Comparison of ENCODE assay signal across 9 cellular contexts in genomic region chr17:19579867-19580565, GRCh38. TPM values are rescaled to one million over a fixed set of nuclear protein-coding genes. Genes with fewer than 3 reads are reported as not detected.
DNase-seq lines count a peak whose midpoint lies in the region; ATAC-seq and TF ChIP-seq lines count a peak whose summit lies in the region.
"Had no signal": no experiment of that assay in that cellular context is flagged by ENCODE, and none has a peak within 500 bp of the region (broad histone marks: within the 10 kb centered on the region; RNA-seq: fewer than 3 reads in every experiment).

No MANE protein-coding gene starts in this region.

- ATAC-seq in RWPE2 (ENCODE audit: low read depth) (peak; percentile 50), gastroesophageal sphincter (peak; percentile 77), HG02884 (IDR thresholded peaks at IDR 0.05; ENCODE audit: unreplicated experiment) (no peak), HG03432 (IDR thresholded peaks at IDR 0.05; ENCODE audit: unreplicated experiment) (no peak), GM19351 (IDR thresholded peaks at IDR 0.05; ENCODE audit: unreplicated experiment) (no peak)

- H3K9me2 ChIP-seq in neural cell (ENCODE audit: insufficient read depth, low read length), result no peaks in the 10 kb centered on the region

- H3K27me3 ChIP-seq in RWPE2 (ENCODE audit: insufficient read depth, poor library complexity, severe bottlenecking), result peaks cover 14% of the 10 kb centered on the region
- H3K27me3 ChIP-seq in gastroesophageal sphincter, result peaks cover 13% of the 10 kb centered on the region
- peaks cover 21% of the 10 kb centered on the region for H3K27me3 ChIP-seq in neural cell (ENCODE audit: insufficient read depth, low read depth, low read length)

- H3K4me2 ChIP-seq in neural cell (ENCODE audit: low read length), result no peak overlapping the region

- H3K9me3 ChIP-seq in RWPE2 (ENCODE audit: severe bottlenecking) (no peaks in the 10 kb centered on the region), gastroesophageal sphincter (no peaks in the 10 kb centered on the region), neural cell (ENCODE audit: low read length) (no peaks in the 10 kb centered on the region)

- peak overlapping the region; percentile 12; the same call in 1 of the 2 replicates for H3K4me3 ChIP-seq in AG04449 (ENCODE audit: low read depth, low read length)
- peak overlapping the region; percentile 19 for H3K4me3 ChIP-seq in RWPE2 (ENCODE audit: severe bottlenecking)
- H3K4me3 ChIP-seq in gastroesophageal sphincter, result peak overlapping the region; percentile 3 to 61
- H3K4me3 ChIP-seq in neural cell (ENCODE audit: low read length), result peak overlapping the region; percentile 56

- no peaks in the 10 kb centered on the region for H3F3A ChIP-seq in neural cell (ENCODE audit: insufficient read depth, low read length, poor library complexity, severe bottlenecking)

- H3K36me3 ChIP-seq in RWPE2 (ENCODE audit: low read depth) (no peaks in the 10 kb centered on the region), gastroesophageal sphincter (no peaks in the 10 kb centered on the region), neural cell (ENCODE audit: insufficient read depth, low read length) (no peaks in the 10 kb centered on the region)

- no peaks in the 10 kb centered on the region for H4K20me1 ChIP-seq in neural cell (ENCODE audit: insufficient read depth)

- DNase-seq in AG04449 (ENCODE audit: low read depth, low spot score) (no peak), RWPE2 (ENCODE audit: low spot score) (no peak), middle frontal gyrus (ENCODE audit: extremely low spot score, low spot score) (no peak)
- DNase-seq: SHP77 treated with DMSO at 0.1 percent for 48 hours had no signal

- H3K4me1 ChIP-seq in RWPE2 (ENCODE audit: insufficient read depth, poor library complexity, severe bottlenecking) (no peaks in the 10 kb centered on the region), gastroesophageal sphincter (peaks cover 0 to 14% (median 4%) of the 10 kb centered on the region in 3 donors)

- H2AFZ ChIP-seq in neural cell (ENCODE audit: low read depth, low read length), result no peak overlapping the region

- TF ChIP-seq EP300 in gastroesophageal sphincter (IDR thresholded peaks at IDR 0.05), result no peak
- TF ChIP-seq EP300 in neural cell (conservative IDR thresholded peaks at IDR 0.05; ENCODE audit: poor library complexity, severe bottlenecking), result no peak

- no peak for TF ChIP-seq POLR2A in gastroesophageal sphincter (IDR thresholded peaks at IDR 0.05)

- no peak for TF ChIP-seq CTCF in AG04449 (IDR thresholded peaks at IDR 0.05; ENCODE audit: insufficient read depth, low read length, missing control alignments)
- TF ChIP-seq CTCF in RWPE2 (IDR thresholded peaks at IDR 0.05; ENCODE audit: poor library complexity, severe bottlenecking), result no peak
- peak in 1 of 4 experiments; percentile 6 for TF ChIP-seq CTCF in gastroesophageal sphincter (IDR thresholded peaks at IDR 0.05)
- no peak for TF ChIP-seq CTCF in neural cell (IDR thresholded peaks at IDR 0.05; ENCODE audit: poor library complexity, severe bottlenecking)

- TF ChIP-seq RAD21 in neural cell (conservative IDR thresholded peaks at IDR 0.05), result no peak

- H3K9ac ChIP-seq in neural cell (ENCODE audit: low read length), result no peak overlapping the region

- H3K27ac ChIP-seq in RWPE2 (ENCODE audit: poor library complexity, severe bottlenecking), result no peak overlapping the region
- H3K27ac ChIP-seq in gastroesophageal sphincter, result peak overlapping the region in 2 of 4 donors; percentile 27 to 57
- no peak overlapping the region for H3K27ac ChIP-seq in neural cell (ENCODE audit: low read length)

- H3K79me2 ChIP-seq in neural cell (replicated peaks; ENCODE audit: insufficient read depth, low read length), result no peaks in the 10 kb centered on the region

- CTCF ChIA-PET in AG04449 (lab: Yijun Ruan, JAX), result no interaction called here

- POLR2A ChIA-PET in AG04449 (lab: Yijun Ruan, JAX), result no interaction called here

- WGBS in gastroesophageal sphincter (ENCODE audit: low coverage in 1 of 2), 2 donors, result 80% methylated on average over 1 of the region's 76 CpGs; no CpG with 5 or more reads in 1 of the 2 donors

TF ChIP-seq in neural cell, 6 proteins besides CTCF, POLR2A, EP300 and RAD21:
- TF ChIP-seq TAF1 (IDR thresholded peaks at IDR 0.05; ENCODE audit: low read depth), result no peak
- no peak for TF ChIP-seq REST (IDR thresholded peaks at IDR 0.05; ENCODE audit: borderline replicate concordance)
- TF ChIP-seq POLR2AphosphoS5 (IDR thresholded peaks at IDR 0.05), result no peak
- TF ChIP-seq MXI1 (conservative IDR thresholded peaks at IDR 0.05; ENCODE audit: poor library complexity, severe bottlenecking), result no peak
- TF ChIP-seq EZH2 (IDR thresholded peaks at IDR 0.05; ENCODE audit: borderline replicate concordance, insufficient read depth, low read length, poor library complexity, severe bottlenecking), result no peak
- TF ChIP-seq SMC3 (conservative IDR thresholded peaks at IDR 0.05; ENCODE audit: poor library complexity), result no peak

RNA-seq across cellular contexts. Expression of gene SLC47A1, which starts 46.4 kb away (rescaled TPM):
- 1 to 10 TPM in 2 of 4 donors, under 1 TPM in 1, not detected in 1; 0.72 to 2.2 (median 1.4) TPM for total RNA-seq in gastroesophageal sphincter
- not detected in 2 replicates for polyA plus RNA-seq in neural cell
- not detected in 2 replicates for polyA minus RNA-seq in neural cell

Comparison
In these comparisons a context has a peak if more than half of its experiments do, and no peak if none do; other contexts are left out.
1. ATAC-seq: peak in RWPE2 (single experiment) and gastroesophageal sphincter (single experiment); none in HG02884 (single experiment), HG03432 (single experiment) and GM19351 (single experiment).
2. Peak in every context shown above with its lines, with median percentiles within 50 percentile points of each other: H3K4me3 ChIP-seq.